ENCODE assay signal across 8 cellular contexts in the genomic region with DNA sequence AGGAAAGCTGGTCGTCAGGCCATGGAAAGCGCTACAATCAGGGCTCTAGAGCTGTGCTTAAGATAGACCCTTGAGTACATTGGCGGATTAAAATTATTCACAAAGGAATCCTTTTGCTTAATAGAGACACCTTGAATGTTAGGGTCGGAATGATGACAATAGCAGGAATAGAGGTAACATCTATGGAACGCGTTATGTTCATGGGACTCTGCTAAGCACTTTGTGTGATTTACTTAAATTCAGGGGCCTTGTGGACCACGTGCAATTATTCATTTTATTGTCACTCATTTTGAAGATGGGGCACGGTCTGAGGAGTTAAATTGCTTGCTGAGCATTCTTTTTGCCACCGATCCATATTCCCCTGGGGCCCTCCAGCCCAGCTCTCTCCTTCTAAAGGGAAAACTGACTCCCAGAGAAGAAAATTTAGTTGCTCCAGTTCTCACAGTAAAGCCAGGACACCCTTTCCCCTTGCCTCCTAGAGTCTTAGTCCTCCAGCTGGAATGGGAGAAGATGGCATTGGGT. TPM values are rescaled to one million over a fixed set of nuclear protein-coding genes. Genes with fewer than 3 reads are reported as not detected.
DNase-seq lines count a peak whose midpoint lies in the region; ATAC-seq, FAIRE-seq and TF ChIP-seq lines count a peak whose summit lies in the region.

No MANE protein-coding gene starts in this region.

- WGBS in GM12878 (ENCODE audit: insufficient coverage, insufficient replicate concordance, low lambda C conversion rate, missing lambda C conversion rate) = 21% methylated on average over 9 of the region's 9 CpGs

- no peaks in the 10 kb centered on the region for H3K27me3 ChIP-seq in HUES48 (ENCODE audit: control insufficient read depth, insufficient read depth, low read length)
- no peaks in the 10 kb centered on the region for H3K27me3 ChIP-seq in GM12878 (replicated peaks in 1 of 2; ENCODE audit: control insufficient read depth in 2 of 2, insufficient read depth in 2 of 2, low read length in 1 of 2)

- H3K79me2 ChIP-seq in GM12878 (ENCODE audit: control insufficient read depth, insufficient read depth, low read length) = peaks cover 40% of the 10 kb centered on the region

- peak overlapping the region; percentile 95 for H2AFZ ChIP-seq in GM12878 (ENCODE audit: control insufficient read depth, low read depth, low read length)

- H3K36me3 ChIP-seq in HUES48 (ENCODE audit: control insufficient read depth, insufficient read depth, low read length) (no peaks in the 10 kb centered on the region; the same call in 1 of the 2 replicates), GM12878 (ENCODE audit: control insufficient read depth in 2 of 2, insufficient read depth in 2 of 2, low read length in 1 of 2) (no peaks in the 10 kb centered on the region; a peak in 1 of 4 replicates)

- no peak for TF ChIP-seq RAD21 in GM12878 (IDR thresholded peaks at IDR 0.05; ENCODE audit: insufficient read depth, low read depth, low read length)

- no peaks in the 10 kb centered on the region for H4K20me1 ChIP-seq in GM12878 (ENCODE audit: control insufficient read depth, insufficient read depth)

- no peak for DNase-seq in GM12878 (ENCODE audit: low read depth, low spot score)
- DNase-seq in midbrain (lab: John Stamatoyannopoulos, UW) = peak; percentile 68
- DNase-seq in OCI-M1 (lab: John Stamatoyannopoulos, UW) = no peak
- no peak for DNase-seq in OCI-M2 (lab: John Stamatoyannopoulos, UW; ENCODE audit: unreplicated experiment)

- H3K4me3 ChIP-seq in HUES48 (ENCODE audit: low read depth, low read length) = peak overlapping the region; percentile 47
- H3K4me3 ChIP-seq in GM12878 = peak overlapping the region; percentile 52

- TF ChIP-seq CTCF in 22Rv1 (IDR thresholded peaks at IDR 0.05) (no peak), GM12878 (IDR thresholded peaks at IDR 0.05 in 2 of 3, conservative IDR thresholded peaks at IDR 0.05 in 1 of 3; ENCODE audit: control insufficient read depth in 2 of 3, extremely low read depth in 1 of 3, insufficient read depth in 1 of 3, low read depth in 3 of 3, low read length in 3 of 3) (no peak)

- no peak for FAIRE-seq in GM12878 (lab: Jason Lieb, UNC)

- peak overlapping the region; percentile 94 for H3K27ac ChIP-seq in 22Rv1
- H3K27ac ChIP-seq in HUES48 (ENCODE audit: low read depth, low read length) = peak overlapping the region; percentile 83
- peak overlapping the region; percentile 98 for H3K27ac ChIP-seq in GM12878 (ENCODE audit: control insufficient read depth, insufficient read depth)

- POLR2A ChIA-PET in GM12878 (lab: Charles Lee) = interaction anchor here (2.2 kb wide), 1 partner anchor 93 kb away, joined by 6 read pairs; no protein-coding TSS in a partner anchor

- H3K4me2 ChIP-seq in GM12878 (ENCODE audit: control insufficient read depth, insufficient read depth) = peak overlapping the region; percentile 99

- H3K4me1 ChIP-seq in HUES48 (ENCODE audit: control insufficient read depth, insufficient read depth, low read length) (peaks cover 15% of the 10 kb centered on the region), GM12878 (ENCODE audit: control insufficient read depth, insufficient read depth, low read length) (peaks cover 23% of the 10 kb centered on the region)

- H3K9me3 ChIP-seq in HUES48 (ENCODE audit: control insufficient read depth, insufficient read depth, low read length) = no peaks in the 10 kb centered on the region
- peaks cover 2% of the 10 kb centered on the region; the same call in 2 of the 3 replicates for H3K9me3 ChIP-seq in GM12878 (replicated peaks; ENCODE audit: control insufficient read depth, insufficient read depth, low read length)

- TF ChIP-seq POLR2A in GM12878 (IDR thresholded peaks at IDR 0.05; ENCODE audit: low read depth, low read length) = no peak

- SMC1A ChIA-PET in GM12878 (lab: Charles Lee; ENCODE audit: uncharacterized antibody, unreplicated experiment) = interaction anchor here (0.7 to 1.7 kb wide), 3 partner anchors 11 to 1788 kb away, joined by 3 to 4 read pairs (median 3); no protein-coding TSS in a partner anchor

- in situ Hi-C loops in GM12878 (cut with MboI) = no loop called here

- CTCF ChIA-PET in GM12878 (lab: Yijun Ruan, JAX) = no interaction called here

- RAD21 ChIA-PET in GM12878 (lab: Charles Lee; ENCODE audit: unreplicated experiment) = interaction anchor here (0.8 to 1.7 kb wide), 3 partner anchors 11 to 93 kb away, joined by 3 to 5 read pairs (median 5); no protein-coding TSS in a partner anchor

- BruUV-seq in GM12878 (replicated peaks; lab: Mats Ljungman, UMichigan) = TSS peak; percentile 99

- H3K9ac ChIP-seq in HUES48 (ENCODE audit: low read depth, low read length) (peak overlapping the region; percentile 22; the same call in 1 of the 2 replicates), GM12878 (ENCODE audit: control insufficient read depth, insufficient read depth, low read length) (peak overlapping the region; percentile 85)

- intact Hi-C loops in GM12878 (cut with micrococcal nuclease; ENCODE audit: unreplicated experiment) = loop anchor here (2.0 to 10.0 kb wide), 3 partner anchors 93 to 1057 kb away; partner anchors contain the start of genes DOCK2, RARS1 and WWC1

- no peak for TF ChIP-seq EP300 in GM12878 (IDR thresholded peaks at IDR 0.05; ENCODE audit: borderline replicate concordance in 1 of 2, control insufficient read depth in 1 of 2, low read depth in 2 of 2, low read length in 2 of 2)

- ATAC-seq in GM12878 = no peak
- no peak for ATAC-seq in GM19324 (IDR thresholded peaks at IDR 0.05; ENCODE audit: low FRiP score, unreplicated experiment)
- no peak for ATAC-seq in HG03135 (IDR thresholded peaks at IDR 0.05; ENCODE audit: unreplicated experiment)

TF ChIP-seq in GM12878, 131 proteins besides CTCF, POLR2A, EP300 and RAD21 (continues in another document):
- TF ChIP-seq NR2C1 (IDR thresholded peaks at IDR 0.05) = no peak
- no peak for TF ChIP-seq ETV6 (conservative IDR thresholded peaks at IDR 0.05 in 1 of 2, IDR thresholded peaks at IDR 0.05 in 1 of 2; ENCODE audit: borderline replicate concordance in 1 of 2, low read depth in 1 of 2)
- no peak for TF ChIP-seq IRF4 (IDR thresholded peaks at IDR 0.05; ENCODE audit: low read depth, low read length)
- no peak for TF ChIP-seq EGR1 (IDR thresholded peaks at IDR 0.05; ENCODE audit: borderline replicate concordance in 1 of 2, low read depth in 2 of 2, low read length in 2 of 2)
- TF ChIP-seq, protein P1, sequence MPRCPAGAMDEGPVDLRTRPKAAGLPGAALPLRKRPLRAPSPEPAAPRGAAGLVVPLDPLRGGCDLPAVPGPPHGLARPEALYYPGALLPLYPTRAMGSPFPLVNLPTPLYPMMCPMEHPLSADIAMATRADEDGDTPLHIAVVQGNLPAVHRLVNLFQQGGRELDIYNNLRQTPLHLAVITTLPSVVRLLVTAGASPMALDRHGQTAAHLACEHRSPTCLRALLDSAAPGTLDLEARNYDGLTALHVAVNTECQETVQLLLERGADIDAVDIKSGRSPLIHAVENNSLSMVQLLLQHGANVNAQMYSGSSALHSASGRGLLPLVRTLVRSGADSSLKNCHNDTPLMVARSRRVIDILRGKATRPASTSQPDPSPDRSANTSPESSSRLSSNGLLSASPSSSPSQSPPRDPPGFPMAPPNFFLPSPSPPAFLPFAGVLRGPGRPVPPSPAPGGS (IDR thresholded peaks at IDR 0.05; ENCODE audit: borderline replicate concordance, insufficient read depth, low read depth, low read length, poor library complexity, severe bottlenecking) = no peak
- TF ChIP-seq ZNF622 (IDR thresholded peaks at IDR 0.05) = no peak
- no peak for TF ChIP-seq MEF2A (IDR thresholded peaks at IDR 0.05; ENCODE audit: insufficient read depth, low read depth, low read length)

RNA-seq across cellular contexts. Expression of gene PANK3, which starts 0.9 kb away (rescaled TPM):
- total RNA-seq in GM12878 (2013; cell fraction: nucleolus; rRNA removed) = 71.8 and 73.6 TPM in 2 replicates
- total RNA-seq in GM12878 (2014; rRNA removed) = 32.9 and 43.4 TPM in 2 replicates
- total RNA-seq in GM12878 (2014; rRNA removed; fragmentation: Illumina TruSeq; extraction: Trizol) = 43.0 and 44.3 TPM in 2 replicates
- total RNA-seq in GM12878 (2021) = 43.7 and 47.6 TPM in 2 replicates
- 5.1 TPM for polyA plus RNA-seq in GM12878 (2011; ENCODE audit: low read depth)
- 32.9 and 62.3 TPM in 2 replicates for polyA plus RNA-seq in GM12878 (2011; rRNA removed)
- polyA plus RNA-seq in GM12878 (2011; cell fraction: cytosol; rRNA removed) = 8.7 and 10.6 TPM in 2 replicates
- 19.2 and 21.7 TPM in 2 replicates for polyA plus RNA-seq in GM12878 (2011; cell fraction: nucleus; rRNA removed)
- 10.0 and 12.3 TPM in 2 replicates for polyA plus RNA-seq in GM12878 (2012)
- polyA plus RNA-seq in GM12878 (2014; fragmentation: Illumina TruSeq; extraction: Trizol) = 28.7 and 38.0 TPM in 2 replicates
- 1 to 10 TPM; 4.7 to 4.9 TPM for polyA plus RNA-seq in GM12878 (2014; fragmentation: Nextera tagmentation; extraction: Ambion mirVana)
- polyA plus RNA-seq in GM12878 (2014; rRNA removed) = 14.5 and 19.2 TPM in 2 replicates
- polyA plus RNA-seq in GM12878 (2016; fragmentation: Nextera tagmentation; extraction: Ambion mirVana) = 10 to 100 TPM in 1 of 2 experiments, 1 to 10 TPM in 1; 9.2 to 13.3 TPM
- polyA minus RNA-seq in GM12878 (2011; rRNA and poly(A)+ RNA removed) = 21.1 and 24.9 TPM in 2 replicates
- polyA minus RNA-seq in GM12878 (2011; cell fraction: cytosol; rRNA and poly(A)+ RNA removed) = 13.8 and 14.0 TPM in 2 replicates
- polyA minus RNA-seq in GM12878 (2011; cell fraction: nucleus; rRNA and poly(A)+ RNA removed) = 12.7 and 18.2 TPM in 2 replicates

RNA-seq across cellular contexts. Expression of gene FBLL1, which starts 50.9 kb away (rescaled TPM):
- not detected in 2 replicates for total RNA-seq in GM12878 (2013; cell fraction: nucleolus; rRNA removed)
- total RNA-seq in GM12878 (2014; rRNA removed) (0.23 TPM in 1 of 2 replicates, not detected in the other), GM12878 (2014; rRNA removed; fragmentation: Illumina TruSeq; extraction: Trizol) (not detected in 2 replicates), GM12878 (2021) (0.13 TPM in 1 of 2 replicates, not detected in the other)
- not detected for polyA plus RNA-seq in GM12878 (2011; ENCODE audit: low read depth)
- polyA plus RNA-seq in GM12878 (2011; rRNA removed) (not detected in 2 replicates), GM12878 (2014; fragmentation: Illumina TruSeq; extraction: Trizol) (not detected in 2 replicates), GM12878 (2014; fragmentation: Nextera tagmentation; extraction: Ambion mirVana) (under 1 TPM in 1 of 2 experiments, not detected in 1; 0.04 TPM), GM12878 (2014; rRNA removed) (0.15 and 0.20 TPM in 2 replicates), GM12878 (2016; fragmentation: Nextera tagmentation; extraction: Ambion mirVana) (not detected)
- not detected in 2 replicates for polyA plus RNA-seq in GM12878 (2011; cell fraction: cytosol; rRNA removed)
- 0.21 and 0.25 TPM in 2 replicates for polyA plus RNA-seq in GM12878 (2011; cell fraction: nucleus; rRNA removed)
- 0.07 and 0.23 TPM in 2 replicates for polyA plus RNA-seq in GM12878 (2012)
- polyA minus RNA-seq in GM12878 (2011; rRNA and poly(A)+ RNA removed) = 0.10 TPM in 1 of 2 replicates, not detected in the other
- not detected in 2 replicates for polyA minus RNA-seq in GM12878 (2011; cell fraction: cytosol; rRNA and poly(A)+ RNA removed)
- polyA minus RNA-seq in GM12878 (2011; cell fraction: nucleus; rRNA and poly(A)+ RNA removed) = not detected in 2 replicates
